Comparison of ENCODE assay signal across 7 cellular contexts in the genomic region with DNA sequence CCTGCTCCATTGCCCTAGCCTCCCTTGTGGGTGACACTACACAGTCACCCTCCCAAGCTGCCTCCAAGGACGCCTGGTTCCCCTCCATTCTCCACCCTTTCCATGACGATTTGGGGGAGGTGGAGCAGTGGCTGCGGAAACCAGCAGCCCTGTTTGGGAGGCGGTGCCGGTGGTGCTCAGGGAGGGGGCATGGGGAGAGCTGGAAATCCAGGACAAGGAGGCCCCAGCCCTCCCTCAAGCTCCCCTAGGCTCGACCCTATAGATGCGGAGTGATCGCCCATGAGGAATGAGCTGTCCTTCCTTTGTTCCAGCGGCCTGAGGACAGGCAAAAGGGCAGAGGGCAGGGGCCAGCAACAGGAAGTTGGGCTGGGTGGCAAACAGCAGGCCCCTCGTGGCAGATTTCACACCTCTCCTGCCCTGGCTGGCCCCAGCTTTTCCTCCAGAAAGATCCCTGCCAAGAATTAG. TPM values are rescaled to one million over a fixed set of nuclear protein-coding genes. Genes with fewer than 3 reads are reported as not detected.
DNase-seq lines count a peak whose midpoint lies in the region; ATAC-seq, FAIRE-seq and TF ChIP-seq lines count a peak whose summit lies in the region.

No MANE protein-coding gene starts in this region.

- H3K23ac ChIP-seq in H9 (ENCODE audit: insufficient read length, low read depth, low read length), result no peak overlapping the region

- H3K79me2 ChIP-seq in H9 (ENCODE audit: insufficient read depth, low read length), result no peaks in the 10 kb centered on the region

- no peak overlapping the region for H3K4ac ChIP-seq in H9 (ENCODE audit: low read depth, low read length)

- H3K27me3 Mint-ChIP-seq in H9 (ENCODE audit: low read depth), result no peaks in the 10 kb centered on the region
- no peaks in the 10 kb centered on the region for H3K27me3 Mint-ChIP-seq in T-cell

- H3K4me3 ChIP-seq in esophagus (ENCODE audit: low read depth in 1 of 2, low read length in 2 of 2) (no peak overlapping the region), neutrophil (ENCODE audit: low read depth in 1 of 2, low read length in 1 of 2) (no peak overlapping the region)

- H3K36me3 Mint-ChIP-seq in H9 (ENCODE audit: insufficient read depth in 1 of 3, low read depth in 3 of 3) (peaks cover 32 to 53% (median 52%) of the 10 kb centered on the region in 3 experiments), T-cell (peaks cover 6% of the 10 kb centered on the region)

- H3K4me3 Mint-ChIP-seq in H9 (0 out of 5 replicates have a peak overlapping the region, but pooled peaks of 1 of the 2 experiments have one; percentile 17), T-cell (no peak overlapping the region)

- H4K5ac ChIP-seq in H9 (ENCODE audit: insufficient read length, low read depth, low read length), result no peak overlapping the region

- no peaks in the 10 kb centered on the region for H3K27me3 ChIP-seq in H9 (ENCODE audit: insufficient read depth, low read length)
- no peaks in the 10 kb centered on the region for H3K27me3 ChIP-seq in esophagus (ENCODE audit: control insufficient read depth in 1 of 2, insufficient read depth in 2 of 2, low read length in 2 of 2)
- no peaks in the 10 kb centered on the region for H3K27me3 ChIP-seq in neutrophil

- H3K9me3 Mint-ChIP-seq in H9 (peaks cover 2 to 11% of the 10 kb centered on the region in 2 experiments; a peak in 2 of 5 replicates), T-cell (no peaks in the 10 kb centered on the region)

- no peak overlapping the region for H3K56ac ChIP-seq in H9 (ENCODE audit: insufficient read length, low read depth, low read length)

- no peak overlapping the region for H2BK120ac ChIP-seq in H9 (ENCODE audit: low read depth, low read length, poor library complexity, severe bottlenecking)

- H3K27ac Mint-ChIP-seq in H9 (peak overlapping the region; percentile 73 to 97 (median 92); a peak in 6 of 7 replicates), T-cell (peak overlapping the region; percentile 39 to 76)

- H3K4me1 Mint-ChIP-seq in H9 (peaks cover 4 to 31% of the 10 kb centered on the region in 2 experiments), T-cell (peaks cover 19 to 25% (median 20%) of the 10 kb centered on the region in 3 donors)

- H3K18ac ChIP-seq in H9 (ENCODE audit: insufficient read length, low read depth, low read length), result peak overlapping the region; percentile 13

- H2BK5ac ChIP-seq in H9 (ENCODE audit: insufficient read length, low read length), result no peak overlapping the region

- DNase-seq in H9 (no peak), T-cell (no peak), frontal cortex (ENCODE audit: low spot score in 2 of 2) (no peak)

- H2BK20ac ChIP-seq in H9 (ENCODE audit: low read depth, low read length, poor library complexity, severe bottlenecking), result no peak overlapping the region

- H3K27ac ChIP-seq in H9 (ENCODE audit: insufficient read length, low read depth, low read length), result no peak overlapping the region
- H3K27ac ChIP-seq in esophagus (ENCODE audit: low read depth in 2 of 2, low read length in 1 of 2), result peak overlapping the region; percentile 22 to 54
- H3K27ac ChIP-seq in neutrophil, result peak overlapping the region; percentile 70

- H3K36me3 ChIP-seq in esophagus (ENCODE audit: control insufficient read depth in 2 of 2, insufficient read depth in 2 of 2, low read length in 1 of 2) (peaks cover 10 to 38% of the 10 kb centered on the region in 2 donors), neutrophil (peaks cover 6% of the 10 kb centered on the region)

- no peaks in the 10 kb centered on the region for H3K23me2 ChIP-seq in H9 (ENCODE audit: insufficient read length, low read depth, low read length, poor library complexity, severe bottlenecking)

- H4K20me1 ChIP-seq in H9 (ENCODE audit: control insufficient read depth, insufficient read depth, insufficient read length), result no peaks in the 10 kb centered on the region

- CTCF ChIA-PET in T-cell (lab: Charles Lee), result interaction anchor here (0.6 to 3.6 kb wide), 9 partner anchors 11 to 604 kb away, joined by 3 to 36 read pairs (median 4); a partner anchor contains a TSS

- no peak for FAIRE-seq in frontal cortex (lab: Jason Lieb, UNC)

- H2AK5ac ChIP-seq in H9 (ENCODE audit: insufficient read length, low read length), result no peak overlapping the region

- no peak for TF ChIP-seq CTCF in H9 (conservative IDR thresholded peaks at IDR 0.05)
- no peak for TF ChIP-seq CTCF in neutrophil (IDR thresholded peaks at IDR 0.05)

- no peaks in the 10 kb centered on the region for H3K79me1 ChIP-seq in H9 (ENCODE audit: insufficient read depth, low read depth, low read length, poor library complexity, severe bottlenecking)

- no peak overlapping the region for H3T11ph ChIP-seq in H9 (ENCODE audit: low read length)

- no peak overlapping the region for H3K4me2 ChIP-seq in H9 (ENCODE audit: insufficient read depth, insufficient read length, low read length)

- no peak overlapping the region for H2BK15ac ChIP-seq in H9 (ENCODE audit: low read depth, low read length)

- POLR2A ChIA-PET in T-cell (lab: Charles Lee), result no interaction called here

- no peaks in the 10 kb centered on the region for H3K4me1 ChIP-seq in H9 (ENCODE audit: insufficient read depth, low read length)
- H3K4me1 ChIP-seq in esophagus (ENCODE audit: control insufficient read depth in 2 of 2, insufficient read depth in 2 of 2, low read length in 1 of 2), result no peaks in the 10 kb centered on the region
- peaks cover 18 to 47% of the 10 kb centered on the region in 2 experiments for H3K4me1 ChIP-seq in neutrophil (ENCODE audit: control insufficient read depth in 1 of 2, insufficient read depth in 1 of 2, low read depth in 1 of 2, low read length in 1 of 2)

- H3K9ac ChIP-seq in H9 (ENCODE audit: extremely low read depth, insufficient read length, low read length), result no peak overlapping the region

- H4K8ac ChIP-seq in H9 (replicated peaks; ENCODE audit: insufficient read length, low read depth, low read length), result no peak overlapping the region

- H2AFZ ChIP-seq in H9 (ENCODE audit: low read length), result no peak overlapping the region

- no peak for ATAC-seq in T-cell (replicated peaks in 1 of 4)
- ATAC-seq in GM18858 (IDR thresholded peaks at IDR 0.05; ENCODE audit: unreplicated experiment), result no peak
- no peak for ATAC-seq in GM18861 (IDR thresholded peaks at IDR 0.05; ENCODE audit: unreplicated experiment)

- WGBS in H9 (ENCODE audit: extremely low coverage, insufficient read length, low lambda C conversion rate), result no CpG with 5 or more reads among the region's 10 CpGs
- 66 to 76% methylated on average over 10 of the region's 10 CpGs for WGBS in esophagus, 2 donors

- no peaks in the 10 kb centered on the region for H3K9me3 ChIP-seq in H9 (ENCODE audit: control insufficient read depth, low read depth, low read length)
- no peaks in the 10 kb centered on the region for H3K9me3 ChIP-seq in esophagus (ENCODE audit: control insufficient read depth in 2 of 2, insufficient read depth in 1 of 2, low read depth in 1 of 2, low read length in 1 of 2)
- H3K9me3 ChIP-seq in neutrophil, result no peaks in the 10 kb centered on the region

- H4K91ac ChIP-seq in H9 (ENCODE audit: insufficient read length, low read depth, low read length), result no peak overlapping the region

- no peak overlapping the region for H3K14ac ChIP-seq in H9 (ENCODE audit: insufficient read depth, low read length)

- H2BK12ac ChIP-seq in H9 (ENCODE audit: insufficient read length, low read depth, low read length), result no peak overlapping the region

RNA-seq across cellular contexts. Expression of a gene that starts 3.6 kb away (rescaled TPM):
- 7.1 and 8.4 TPM in 2 replicates for total RNA-seq in H9 (2021)
- total RNA-seq in T-cell, result 10 to 100 TPM; 10.2 to 23.5 (median 19.5) TPM
- 1 to 10 TPM; 1.4 to 1.6 TPM for polyA plus RNA-seq in esophagus
- 2.4 TPM for total RNA-seq in frontal cortex

RNA-seq across cellular contexts. Expression of a gene that starts 13.2 kb away (rescaled TPM):
- total RNA-seq in H9 (2021), result 101 and 103 TPM in 2 replicates
- 10 to 100 TPM; 53.3 to 98.2 (median 80.0) TPM for total RNA-seq in T-cell
- polyA plus RNA-seq in esophagus, result 100 to 1,000 TPM in 1 of 2 donors, 10 to 100 TPM in 1; 86.6 to 104 TPM
- total RNA-seq in frontal cortex, result 21.6 TPM

RNA-seq across cellular contexts. Expression of a gene that starts 22.0 kb away (rescaled TPM):
- total RNA-seq in H9 (2021) (37.8 and 40.6 TPM in 2 replicates), T-cell (100 to 1,000 TPM; 420 to 485 (median 468) TPM), frontal cortex (5.7 TPM)
- polyA plus RNA-seq in esophagus, result 10 to 100 TPM; 10.6 to 23.4 TPM

RNA-seq across cellular contexts. Expression of a gene that starts 23.6 kb away (rescaled TPM):
- total RNA-seq in H9 (2021), result 137 and 144 TPM in 2 replicates
- total RNA-seq in T-cell, result 10 to 100 TPM; 67.1 to 73.4 (median 69.2) TPM
- 10 to 100 TPM; 13.0 to 15.9 TPM for polyA plus RNA-seq in esophagus
- 9.4 TPM for total RNA-seq in frontal cortex

RNA-seq across cellular contexts. Expression of a gene that starts 24.5 kb away (rescaled TPM):
- total RNA-seq in H9 (2021), result 1.9 and 2.7 TPM in 2 replicates
- 10 to 100 TPM in 3 of 5 donors, 1 to 10 TPM in 2; 4.0 to 16.9 (median 14.1) TPM for total RNA-seq in T-cell
- polyA plus RNA-seq in esophagus, result 1 to 10 TPM; 2.5 to 3.3 TPM
- total RNA-seq in frontal cortex, result 1.6 TPM

Comparison
In these comparisons a context has a peak if more than half of its experiments do, and no peak if none do; other contexts are left out.
1. RNA of a gene that starts 22.0 kb away (total RNA-seq): 420 to 485 TPM in T-cell; 37.8 to 40.6 TPM in H9 and 5.7 TPM in frontal cortex (single experiment); every median in the first group is over 10 times any median in the second.